ENCODE assay signal across 8 cellular contexts in genomic region chr14:100586520-100587247, GRCh38. TPM values are rescaled to one million over a fixed set of nuclear protein-coding genes. Genes with fewer than 3 reads are reported as not detected.
DNase-seq lines count a peak whose midpoint lies in the region; ATAC-seq and TF ChIP-seq lines count a peak whose summit lies in the region.

No MANE protein-coding gene starts in this region.

- no peak overlapping the region for H3K18ac ChIP-seq in mesendoderm (ENCODE audit: low read length)

- no CpG with 5 or more reads among the region's 79 CpGs for WGBS in mesendoderm (ENCODE audit: extremely low coverage, insufficient coverage, low lambda C conversion rate)

- intact Hi-C loops in colonic mucosa (cut with DNase I): no loop called here

- H4K8ac ChIP-seq in mesendoderm (ENCODE audit: low read depth, low read length): no peak overlapping the region

- peak overlapping the region; percentile 90 for H3K56ac ChIP-seq in mesendoderm (ENCODE audit: low read length)

- no peaks in the 10 kb centered on the region for H3K36me3 ChIP-seq in SK-N-MC (ENCODE audit: insufficient read depth, low read length)
- no peaks in the 10 kb centered on the region for H3K36me3 ChIP-seq in colonic mucosa
- no peaks in the 10 kb centered on the region for H3K36me3 ChIP-seq in mesendoderm (ENCODE audit: control insufficient read depth, insufficient read depth, low read length)

- H3K23ac ChIP-seq in mesendoderm (ENCODE audit: low read length): peak overlapping the region; percentile 45

- H3K4me1 ChIP-seq in colonic mucosa (no peaks in the 10 kb centered on the region), mesendoderm (ENCODE audit: control insufficient read depth, low read depth, low read length) (peaks cover 2% of the 10 kb centered on the region)

- H3K27me3 ChIP-seq in colonic mucosa (peaks cover 8% of the 10 kb centered on the region), mesendoderm (ENCODE audit: insufficient read depth, low read length, poor library complexity) (peaks cover 5% of the 10 kb centered on the region)

- no peak overlapping the region for H2BK5ac ChIP-seq in mesendoderm (ENCODE audit: low read length)

- no peak overlapping the region for H3K4ac ChIP-seq in mesendoderm (ENCODE audit: low read depth, low read length)

- H3K4me3 ChIP-seq in SK-N-MC (peak overlapping the region; percentile 85), colonic mucosa (peak overlapping the region; percentile 49), mesendoderm (ENCODE audit: low read length) (peak overlapping the region; percentile 35)

- H2BK120ac ChIP-seq in mesendoderm (ENCODE audit: low read depth, low read length): no peak overlapping the region

- no peak for TF ChIP-seq CTCF in colonic mucosa (IDR thresholded peaks at IDR 0.05)

- no peaks in the 10 kb centered on the region for H3K79me2 ChIP-seq in mesendoderm (ENCODE audit: control insufficient read depth, insufficient read depth, low read length)

- H3K9ac ChIP-seq in SK-N-MC (ENCODE audit: insufficient read length): peak overlapping the region; percentile 70
- H3K9ac ChIP-seq in colonic mucosa (ENCODE audit: low read depth in 2 of 2, low read length in 2 of 2): peak overlapping the region; percentile 19 to 50
- peak overlapping the region; percentile 63 for H3K9ac ChIP-seq in mesendoderm (ENCODE audit: low read length)

- H3K79me1 ChIP-seq in mesendoderm (ENCODE audit: low read length): no peaks in the 10 kb centered on the region

- no peak overlapping the region for H2AK5ac ChIP-seq in mesendoderm (ENCODE audit: low read length)

- no peak overlapping the region for H4K5ac ChIP-seq in mesendoderm (ENCODE audit: low read length)

- ATAC-seq in HG03159 (IDR thresholded peaks at IDR 0.05; ENCODE audit: unreplicated experiment): no peak

- H3K4me2 ChIP-seq in mesendoderm (ENCODE audit: low read length): peak overlapping the region; percentile 64

- H3K27ac ChIP-seq in SK-N-MC (no peak overlapping the region), colonic mucosa (no peak overlapping the region), mesendoderm (ENCODE audit: low read depth, low read length) (no peak overlapping the region)

- no peak overlapping the region for H2BK15ac ChIP-seq in mesendoderm (replicated peaks; ENCODE audit: low read depth)

- H3K9me3 ChIP-seq in SK-N-MC (ENCODE audit: low read depth, low read length) (no peaks in the 10 kb centered on the region), colonic mucosa (no peaks in the 10 kb centered on the region)

- DNase-seq in activated CD4-positive, alpha-beta T cell treated with anti-CD3 and anti-CD28 coated beads for 4 hours: peak; percentile 18 to 26
- DNase-seq in activated CD4-positive, alpha-beta T cell treated with anti-CD3 and anti-CD28 coated beads for 1 hour: no peak
- DNase-seq in SK-N-MC (ENCODE audit: low read depth, low spot score): no peak
- peak; percentile 63 for DNase-seq in colonic mucosa
- no peak for DNase-seq in mesendoderm
- peak; percentile 15 for DNase-seq in superior temporal gyrus (ENCODE audit: extremely low spot score)
- DNase-seq in AG08395 (ENCODE audit: low spot score): no peak

RNA-seq across cellular contexts. Expression of gene BEGAIN, which starts 0.5 kb away (rescaled TPM):
- total RNA-seq in colonic mucosa: under 1 TPM; 0.74 to 0.99 TPM
- 0.69 TPM for polyA plus RNA-seq in mesendoderm (2013, experiment 1 of 2)
- 0.81 TPM for polyA plus RNA-seq in mesendoderm (2013, experiment 2 of 2)

Comparison
In these comparisons a context has a peak if more than half of its experiments do, and no peak if none do; other contexts are left out.
1. DNase-seq: peak in activated CD4-positive, alpha-beta T cell treated with anti-CD3 and anti-CD28 coated beads for 4 hours (2 of 2), colonic mucosa (single experiment) and superior temporal gyrus (single experiment); none in activated CD4-positive, alpha-beta T cell treated with anti-CD3 and anti-CD28 coated beads for 1 hour (single experiment), SK-N-MC (single experiment), mesendoderm (single experiment) and AG08395 (single experiment).
2. H3K4me3 ChIP-seq: peak in every context shown above with its lines; median percentile 85 in SK-N-MC; 49 in colonic mucosa; 35 in mesendoderm.
3. Peak in every context shown above with its lines, with median percentiles within 50 percentile points of each other: H3K9ac ChIP-seq.